ENCODE assay signal across 10 cellular contexts in genomic region chr12:14959126-14959440, GRCh38. TPM values are rescaled to one million over a fixed set of nuclear protein-coding genes. Genes with fewer than 3 reads are reported as not detected.
DNase-seq lines count a peak whose midpoint lies in the region; ATAC-seq and TF ChIP-seq lines count a peak whose summit lies in the region.
"Had no signal": no experiment of that assay in that cellular context is flagged by ENCODE, and none has a peak within 500 bp of the region (broad histone marks: within the 10 kb centered on the region; RNA-seq: fewer than 3 reads in every experiment).

No MANE protein-coding gene starts in this region.

- no peaks in the 10 kb centered on the region for H3F3A ChIP-seq in neural progenitor cell (ENCODE audit: low read depth)

- H3K9me3 Mint-ChIP-seq in activated T-helper 2 cell treated with anti-CD3 and anti-CD28 coated beads, Interferon-gamma antibody, Interleukin-2, Interleukin-4, amounts not matched to agents 10 μg/mL and 5 μg/mL and 100 μg/mL, durations not matched to agents 14 hours and 24 hours and 36 hours = no peaks in the 10 kb centered on the region
- H3K9me3 Mint-ChIP-seq in neural progenitor cell = no peaks in the 10 kb centered on the region

- H3K4me1 ChIP-seq in right cardiac atrium (ENCODE audit: control insufficient read depth, insufficient read depth, low read length) (peaks cover 7% of the 10 kb centered on the region), mucosa of rectum (ENCODE audit: control insufficient read depth in 2 of 2, insufficient read depth in 2 of 2, low read length in 2 of 2) (peaks cover 4 to 9% of the 10 kb centered on the region in 2 donors), upper lobe of left lung (peaks cover 38 to 69% (median 54%) of the 10 kb centered on the region in 4 donors), neural progenitor cell (no peaks in the 10 kb centered on the region)

- no peaks in the 10 kb centered on the region for H3K27me3 Mint-ChIP-seq in activated T-helper 2 cell treated with anti-CD3 and anti-CD28 coated beads, Interferon-gamma antibody, Interleukin-2, Interleukin-4, amounts not matched to agents 10 μg/mL and 5 μg/mL and 100 μg/mL, durations not matched to agents 14 hours and 24 hours and 36 hours (ENCODE audit: low read depth)
- peaks cover 3% of the 10 kb centered on the region for H3K27me3 Mint-ChIP-seq in neural progenitor cell (ENCODE audit: insufficient read depth, low read depth)

- peaks cover 45% of the 10 kb centered on the region for H3K36me3 Mint-ChIP-seq in activated T-helper 2 cell treated with anti-CD3 and anti-CD28 coated beads, Interferon-gamma antibody, Interleukin-2, Interleukin-4, amounts not matched to agents 10 μg/mL and 5 μg/mL and 100 μg/mL, durations not matched to agents 14 hours and 24 hours and 36 hours (ENCODE audit: low read depth)
- H3K36me3 Mint-ChIP-seq in neural progenitor cell = no peaks in the 10 kb centered on the region

- TF ChIP-seq EP300 in upper lobe of left lung (IDR thresholded peaks at IDR 0.05) = no peak

- no peaks in the 10 kb centered on the region for H4K20me1 ChIP-seq in neural progenitor cell (ENCODE audit: low read depth)

- H3K27ac Mint-ChIP-seq in activated T-helper 2 cell treated with anti-CD3 and anti-CD28 coated beads, Interferon-gamma antibody, Interleukin-2, Interleukin-4, amounts not matched to agents 10 μg/mL and 5 μg/mL and 100 μg/mL, durations not matched to agents 14 hours and 24 hours and 36 hours = peak overlapping the region; percentile 97
- no peak overlapping the region for H3K27ac Mint-ChIP-seq in neural progenitor cell

- DNase-seq in right cardiac atrium (no peak), left cardiac atrium (no peak), upper lobe of left lung (no peak), COLO668 (lab: John Stamatoyannopoulos, UW; ENCODE audit: unreplicated experiment) (no peak), NCI-H526 (lab: John Stamatoyannopoulos, UW) (no peak), neural progenitor cell (ENCODE audit: low spot score) (no peak)
- DNase-seq in activated T-helper 2 cell treated with anti-CD3 and anti-CD28 coated beads, Interferon-gamma antibody, Interleukin-2, Interleukin-4, amounts not matched to agents 10 μg/mL and 5 μg/mL and 100 μg/mL, durations not matched to agents 14 hours and 24 hours and 36 hours (ENCODE audit: low spot score) = no peak

- H3K9me3 ChIP-seq in right cardiac atrium (ENCODE audit: control insufficient read depth, low read length) (no peaks in the 10 kb centered on the region), mucosa of rectum (ENCODE audit: control insufficient read depth in 2 of 2, low read length in 2 of 2) (no peaks in the 10 kb centered on the region), upper lobe of left lung (no peaks in the 10 kb centered on the region), neural progenitor cell (ENCODE audit: low read depth) (no peaks in the 10 kb centered on the region)

- H3K27me3 ChIP-seq in right cardiac atrium (ENCODE audit: control insufficient read depth, insufficient read depth) = no peaks in the 10 kb centered on the region
- no peaks in the 10 kb centered on the region for H3K27me3 ChIP-seq in mucosa of rectum (ENCODE audit: control insufficient read depth in 2 of 2, insufficient read depth in 2 of 2, low read length in 2 of 2)
- no peaks in the 10 kb centered on the region for H3K27me3 ChIP-seq in upper lobe of left lung
- H3K27me3 ChIP-seq in neural progenitor cell = no peaks in the 10 kb centered on the region

- no peaks in the 10 kb centered on the region for H3K36me3 ChIP-seq in mucosa of rectum (ENCODE audit: control insufficient read depth in 2 of 2, insufficient read depth in 2 of 2, low read length in 2 of 2)
- H3K36me3 ChIP-seq in upper lobe of left lung = no peaks in the 10 kb centered on the region
- no peaks in the 10 kb centered on the region for H3K36me3 ChIP-seq in neural progenitor cell

- intact Hi-C loops in right cardiac atrium (cut with DNase I) (no loop called here), left cardiac atrium (cut with DNase I) (no loop called here)
- intact Hi-C loops in activated T-helper 2 cell treated with anti-CD3 and anti-CD28 coated beads, Interferon-gamma antibody, Interleukin-2, Interleukin-4, amounts not matched to agents 10 μg/mL and 5 μg/mL and 100 μg/mL, durations not matched to agents 14 hours and 24 hours and 36 hours (cut with micrococcal nuclease) = no loop called here

- no peak overlapping the region for H2AFZ ChIP-seq in neural progenitor cell (replicated peaks)

- no peak overlapping the region for H3K4me2 ChIP-seq in neural progenitor cell

- 83% methylated on average over 10 of the region's 10 CpGs for WGBS in right cardiac atrium
- WGBS in upper lobe of left lung, 2 donors = 60 to 90% methylated on average over 9 to 10 of the region's 10 CpGs

- peaks cover 51% of the 10 kb centered on the region for H3K4me1 Mint-ChIP-seq in activated T-helper 2 cell treated with anti-CD3 and anti-CD28 coated beads, Interferon-gamma antibody, Interleukin-2, Interleukin-4, amounts not matched to agents 10 μg/mL and 5 μg/mL and 100 μg/mL, durations not matched to agents 14 hours and 24 hours and 36 hours (ENCODE audit: low read depth)
- H3K4me1 Mint-ChIP-seq in neural progenitor cell = no peaks in the 10 kb centered on the region

- no peak for TF ChIP-seq POLR2A in upper lobe of left lung (IDR thresholded peaks at IDR 0.05)

- H3K27ac ChIP-seq in right cardiac atrium (ENCODE audit: low read length) (peak overlapping the region; percentile 32), mucosa of rectum (ENCODE audit: low read depth in 2 of 2, low read length in 2 of 2) (peak overlapping the region; percentile 53 to 81), upper lobe of left lung (peak overlapping the region; percentile 81 to 91 (median 85)), neural progenitor cell (no peak overlapping the region)
- H3K27ac ChIP-seq: C4-2B had no signal

- ATAC-seq in right cardiac atrium (no peak), left cardiac atrium (no peak), upper lobe of left lung (ENCODE audit: low FRiP score in 2 of 2) (no peak)

- no peak overlapping the region for H3K4me3 ChIP-seq in right cardiac atrium (ENCODE audit: low read length)
- peak overlapping the region in 1 of 2 donors; percentile 75 for H3K4me3 ChIP-seq in mucosa of rectum (ENCODE audit: low read length in 2 of 2)
- peak overlapping the region in 3 of 4 donors; percentile 39 to 54 (median 49) for H3K4me3 ChIP-seq in upper lobe of left lung
- H3K4me3 ChIP-seq in neural progenitor cell = no peak overlapping the region

- H3K79me2 ChIP-seq in neural progenitor cell (ENCODE audit: low read depth) = no peaks in the 10 kb centered on the region

- TF ChIP-seq CTCF in upper lobe of left lung (IDR thresholded peaks at IDR 0.05) (no peak), neural progenitor cell (IDR thresholded peaks at IDR 0.05) (no peak)

- peak overlapping the region in 1 of 2 donors; percentile 17 for H3K9ac ChIP-seq in mucosa of rectum (ENCODE audit: low read depth in 1 of 2, low read length in 2 of 2)
- H3K9ac ChIP-seq in neural progenitor cell = no peak overlapping the region

- peak overlapping the region; percentile 96 for H3K4me3 Mint-ChIP-seq in activated T-helper 2 cell treated with anti-CD3 and anti-CD28 coated beads, Interferon-gamma antibody, Interleukin-2, Interleukin-4, amounts not matched to agents 10 μg/mL and 5 μg/mL and 100 μg/mL, durations not matched to agents 14 hours and 24 hours and 36 hours (ENCODE audit: low read depth)
- no peak overlapping the region for H3K4me3 Mint-ChIP-seq in neural progenitor cell

RNA-seq across cellular contexts. Expression of gene ARHGDIB, which starts 2.3 kb away (rescaled TPM):
- 10 to 100 TPM; 45.6 to 67.6 (median 61.5) TPM for total RNA-seq in right cardiac atrium
- polyA plus RNA-seq in right cardiac atrium = 73.5 TPM
- total RNA-seq in left cardiac atrium = 100 to 1,000 TPM in 1 of 2 donors, 10 to 100 TPM in 1; 80.0 to 118 TPM
- total RNA-seq in activated T-helper 2 cell treated with anti-CD3 and anti-CD28 coated beads, Interferon-gamma antibody, Interleukin-2, Interleukin-4, amounts not matched to agents 10 μg/mL and 5 μg/mL and 100 μg/mL, durations not matched to agents 14 hours and 24 hours and 36 hours = 535 and 561 TPM in 2 replicates
- total RNA-seq in upper lobe of left lung = 100 to 1,000 TPM; 169 to 307 (median 211) TPM
- not detected in 2 replicates for total RNA-seq in neural progenitor cell (ENCODE audit: low replicate concordance)
- total RNA-seq: NCI-H460 had no signal

RNA-seq across cellular contexts. Expression of gene PDE6H, which starts 13.8 kb away (rescaled TPM):
- total RNA-seq in right cardiac atrium = not detected
- polyA plus RNA-seq in right cardiac atrium = not detected
- total RNA-seq in left cardiac atrium = not detected
- total RNA-seq in activated T-helper 2 cell treated with anti-CD3 and anti-CD28 coated beads, Interferon-gamma antibody, Interleukin-2, Interleukin-4, amounts not matched to agents 10 μg/mL and 5 μg/mL and 100 μg/mL, durations not matched to agents 14 hours and 24 hours and 36 hours = not detected in 2 replicates
- total RNA-seq in upper lobe of left lung = not detected
- not detected in 2 replicates for total RNA-seq in neural progenitor cell (ENCODE audit: low replicate concordance)
- total RNA-seq: NCI-H460 had no signal

RNA-seq across cellular contexts. Expression of gene ERP27, which starts 20.7 kb away (rescaled TPM):
- under 1 TPM; 0.17 to 0.49 (median 0.37) TPM for total RNA-seq in right cardiac atrium
- 0.32 TPM for polyA plus RNA-seq in right cardiac atrium
- total RNA-seq in left cardiac atrium = under 1 TPM; 0.18 to 0.44 TPM
- 3.2 and 4.7 TPM in 2 replicates for total RNA-seq in activated T-helper 2 cell treated with anti-CD3 and anti-CD28 coated beads, Interferon-gamma antibody, Interleukin-2, Interleukin-4, amounts not matched to agents 10 μg/mL and 5 μg/mL and 100 μg/mL, durations not matched to agents 14 hours and 24 hours and 36 hours
- 10 to 100 TPM in 1 of 6 donors, 1 to 10 TPM in 4, not detected in 1; 1.2 to 25.0 (median 9.3) TPM for total RNA-seq in upper lobe of left lung
- not detected in 2 replicates for total RNA-seq in neural progenitor cell (ENCODE audit: low replicate concordance)
- total RNA-seq: NCI-H460 had no signal

Comparison
In these comparisons a context has a peak if more than half of its experiments do, and no peak if none do; other contexts are left out.
1. H3K4me3 ChIP-seq: peak in upper lobe of left lung (3 of 4); none in right cardiac atrium (single experiment) and neural progenitor cell (single experiment).
2. RNA of gene ARHGDIB, which starts 2.3 kb away (total RNA-seq): 535 to 561 TPM in activated T-helper 2 cell treated with anti-CD3 and anti-CD28 coated beads, Interferon-gamma antibody, Interleukin-2, Interleukin-4, amounts not matched to agents 10 μg/mL and 5 μg/mL and 100 μg/mL, durations not matched to agents 14 hours and 24 hours and 36 hours, 169 to 307 TPM in upper lobe of left lung, 80.0 to 118 TPM in left cardiac atrium and 45.6 to 67.6 TPM in right cardiac atrium; not detected in neural progenitor cell; every median in the first group is over 10 times any median in the second.